In genomic region chr2:241356871-241357260, GRCh38 we compare ENCODE assay signal across 8 cellular contexts. TPM values are rescaled to one million over a fixed set of nuclear protein-coding genes. Genes with fewer than 3 reads are reported as not detected.
DNase-seq lines count a peak whose midpoint lies in the region; ATAC-seq, FAIRE-seq and TF ChIP-seq lines count a peak whose summit lies in the region.

No MANE protein-coding gene starts in this region.

- no peaks in the 10 kb centered on the region for H3K9me3 ChIP-seq in PC-3 (ENCODE audit: low read length)
- H3K9me3 ChIP-seq in esophagus (ENCODE audit: control insufficient read depth in 2 of 2, insufficient read depth in 1 of 2, low read depth in 1 of 2, low read length in 1 of 2): no peaks in the 10 kb centered on the region
- no peaks in the 10 kb centered on the region for H3K9me3 ChIP-seq in prostate gland

- H3K27me3 ChIP-seq in PC-3 (ENCODE audit: low read length): no peaks in the 10 kb centered on the region
- H3K27me3 ChIP-seq in esophagus (ENCODE audit: control insufficient read depth in 1 of 2, insufficient read depth in 2 of 2, low read length in 2 of 2): no peaks in the 10 kb centered on the region
- no peaks in the 10 kb centered on the region for H3K27me3 ChIP-seq in prostate gland (replicated peaks; ENCODE audit: insufficient read depth)

- H3K4me3 ChIP-seq in GM08714 (ENCODE audit: low read length) (peak overlapping the region; percentile 98), PC-3 (ENCODE audit: low read length) (peak overlapping the region; percentile 98), esophagus (ENCODE audit: low read depth in 1 of 2, low read length in 2 of 2) (peak overlapping the region; percentile 77 to 79), prostate gland (peak overlapping the region; percentile 85 to 91)

- H3K4me1 ChIP-seq in PC-3 (ENCODE audit: insufficient read depth, low read length) (peaks cover 18% of the 10 kb centered on the region), esophagus (ENCODE audit: control insufficient read depth in 2 of 2, insufficient read depth in 2 of 2, low read length in 1 of 2) (peaks cover 0 to 5% of the 10 kb centered on the region in 2 donors), prostate gland (replicated peaks) (peaks cover 9% of the 10 kb centered on the region)

- DNase-seq in PC-3: no peak
- no peak for DNase-seq in prostate gland (ENCODE audit: low spot score)
- DNase-seq in HTR-8/SVneo (ENCODE audit: insufficient read length, low spot score): no peak
- DNase-seq in NCI-H2107 treated with DMSO at 0.1 percent for 48 hours (lab: John Stamatoyannopoulos, UW; ENCODE audit: unreplicated experiment): no peak
- no peak for DNase-seq in H54 (ENCODE audit: insufficient read length, low spot score)

- peak overlapping the region; percentile 91 for H3K9ac ChIP-seq in PC-3 (ENCODE audit: low read length)

- peaks cover 35% of the 10 kb centered on the region for H4K20me1 ChIP-seq in PC-3 (ENCODE audit: low read length)

- H3K36me3 ChIP-seq in PC-3 (ENCODE audit: low read depth, low read length) (peaks cover 27% of the 10 kb centered on the region), esophagus (ENCODE audit: control insufficient read depth in 2 of 2, insufficient read depth in 2 of 2, low read length in 1 of 2) (peaks cover 0 to 9% of the 10 kb centered on the region in 2 donors), prostate gland (no peaks in the 10 kb centered on the region)

- H3K9me2 ChIP-seq in PC-3 (replicated peaks; ENCODE audit: low read length): no peaks in the 10 kb centered on the region

- peak overlapping the region; percentile 52; the same call in 1 of the 2 replicates for H2AFZ ChIP-seq in PC-3 (ENCODE audit: low read length)

- ATAC-seq in PC-3 (no peak), GM18511 (IDR thresholded peaks at IDR 0.05; ENCODE audit: unreplicated experiment) (no peak)

- TSS peak; percentile 15 for BruUV-seq in PC-3 (replicated peaks; lab: Mats Ljungman, UMichigan)

- TF ChIP-seq CTCF in PC-3 (conservative IDR thresholded peaks at IDR 0.05; ENCODE audit: low read depth, low read length): no peak
- no peak for TF ChIP-seq CTCF in prostate gland (IDR thresholded peaks at IDR 0.05)

- H3K4me2 ChIP-seq in PC-3 (ENCODE audit: low read length): peak overlapping the region; percentile 97

- intact Hi-C loops in PC-3 (cut with micrococcal nuclease) (loop anchor here (2.0 to 5.0 kb wide), 3 partner anchors 36 to 150 kb away; partner anchors contain the start of gene STK25), prostate gland (cut with DNase I) (loop anchor here (1.0 to 10.0 kb wide), 4 partner anchors 42 to 280 kb away; partner anchors contain the start of genes ATG4B, HDLBP, SEPTIN2 and STK25)

- TF ChIP-seq POLR2A in prostate gland (IDR thresholded peaks at IDR 0.05) (no peak), H54 (IDR thresholded peaks at IDR 0.05; ENCODE audit: low read depth, low read length) (no peak)

- no peaks in the 10 kb centered on the region for H3F3A ChIP-seq in PC-3 (ENCODE audit: low read length, unreplicated experiment)

- H3K27ac ChIP-seq in PC-3 (ENCODE audit: low read length) (no peak overlapping the region), esophagus (ENCODE audit: low read depth in 2 of 2, low read length in 1 of 2) (peak overlapping the region; percentile 90 to 94), prostate gland (peak overlapping the region; percentile 86 to 88)

- POLR2A ChIA-PET in PC-3 (lab: Charles Lee; ENCODE audit: unreplicated experiment): no interaction called here

- peaks cover 53% of the 10 kb centered on the region for H3K79me2 ChIP-seq in PC-3 (ENCODE audit: low read length)

- 16% methylated on average over 5 of the region's 5 CpGs for WGBS in esophagus, 2 donors
- 27% methylated on average over 5 of the region's 5 CpGs for WGBS in prostate gland

- FAIRE-seq in HTR-8/SVneo (lab: Jason Lieb, UNC) (no peak), H54 (lab: Jason Lieb, UNC) (no peak)

- CTCF ChIA-PET in PC-3 (lab: Charles Lee): no interaction called here

RNA-seq across cellular contexts. Expression of gene FARP2, which starts 0.8 kb away (rescaled TPM):
- total RNA-seq in PC-3 (2014; rRNA removed) (24.5 and 29.9 TPM in 2 replicates), prostate gland (10 to 100 TPM; 32.4 to 35.9 TPM)
- 10 to 100 TPM; 13.2 to 19.9 TPM for polyA plus RNA-seq in esophagus

RNA-seq across cellular contexts. Expression of gene SEPTIN2, which starts 41.1 kb away (rescaled TPM):
- total RNA-seq in PC-3 (2014; rRNA removed) (185 and 207 TPM in 2 replicates), prostate gland (100 to 1,000 TPM; 202 to 284 TPM)
- polyA plus RNA-seq in esophagus: 10 to 100 TPM; 63.6 to 95.6 TPM

RNA-seq across cellular contexts. Expression of gene HDLBP, which starts 41.4 kb away (rescaled TPM):
- total RNA-seq in PC-3 (2014; rRNA removed): 410 and 505 TPM in 2 replicates
- 100 to 1,000 TPM; 158 to 197 TPM for polyA plus RNA-seq in esophagus
- total RNA-seq in prostate gland: 100 to 1,000 TPM; 529 to 612 TPM
